Comparison of ENCODE assay signal across 29 cellular contexts in genomic region chr2:53511549-53511948, GRCh38.
"Had no signal": no experiment of that assay in that cellular context is flagged by ENCODE, and none has a peak within 500 bp of the region (broad histone marks: within the 10 kb centered on the region; RNA-seq: fewer than 3 reads in every experiment).

No MANE protein-coding gene starts in this region.

- H3K27me3 Mint-ChIP-seq: activated B cell treated with CpG ODN at 0.5 μM for 24 hours; activated CD8-positive, alpha-beta memory T cell treated with anti-CD3 and anti-CD28 coated beads, Interleukin-2, amount 10 ng/mL, durations not matched to agents 7 days and 5 days; activated naive CD8-positive, alpha-beta T cell treated with anti-CD3 and anti-CD28 coated beads, Interleukin-2, amount 50 U/mL, for 24 hours; dendritic cell treated with granulocyte-macrophage colony-stimulating factor and Interleukin-4, amounts not matched to agents 40 ng/mL and 50 ng/mL, for 4 days had no signal

- H3K9ac ChIP-seq: parathyroid adenoma had no signal

- H3K4me1 ChIP-seq: gastrocnemius medialis, parathyroid adenoma, psoas muscle, right atrium auricular region, testis, transverse colon had no signal

- H3K4me3 ChIP-seq: gastrocnemius medialis, hepatocyte, psoas muscle, right atrium auricular region, spleen, testis, transverse colon had no signal

- H3K79me2 ChIP-seq: hepatocyte, parathyroid adenoma had no signal

- H3K4me2 ChIP-seq: hepatocyte had no signal

- H3K9me3 Mint-ChIP-seq: activated B cell treated with CpG ODN at 0.5 μM for 24 hours; activated naive CD4-positive, alpha-beta T cell treated with anti-CD3 and anti-CD28 coated beads, Interleukin-2, amount 50 U/mL, for 24 hours; activated naive CD8-positive, alpha-beta T cell treated with anti-CD3 and anti-CD28 coated beads, Interleukin-2, amount 50 U/mL, for 24 hours; activated T-helper 2 cell treated with anti-CD3 and anti-CD28 coated beads, Interferon-gamma antibody, Interleukin-2, Interleukin-4, amounts not matched to agents 10 μg/mL and 5 μg/mL and 100 μg/mL, durations not matched to agents 14 hours and 24 hours and 36 hours; central memory CD8-positive, alpha-beta T cell; dendritic cell treated with granulocyte-macrophage colony-stimulating factor and Interleukin-4, amounts not matched to agents 40 ng/mL and 50 ng/mL, for 4 days; memory B cell; T-helper 1 cell treated with Interleukin-12 subunit alpha and Interleukin-12 subunit beta and Interleukin-4 antibody, amounts not matched to agents 30 μg/mL and 1 μg/mL, for 36 hours had no signal

- H3K9me3 ChIP-seq: gastrocnemius medialis, psoas muscle, right atrium auricular region, spleen, testis, transverse colon had no signal

- H3K27ac Mint-ChIP-seq: activated B cell treated with CpG ODN at 0.5 μM for 24 hours; activated CD8-positive, alpha-beta memory T cell treated with anti-CD3 and anti-CD28 coated beads, Interleukin-2, amount 10 ng/mL, durations not matched to agents 7 days and 5 days; activated CD8-positive, alpha-beta T cell treated with anti-CD3 and anti-CD28 coated beads, Interleukin-2, amount 10 ng/mL, durations not matched to agents 7 days and 5 days; activated naive CD4-positive, alpha-beta T cell treated with anti-CD3 and anti-CD28 coated beads, Interleukin-2, amount 50 U/mL, for 24 hours; activated naive CD8-positive, alpha-beta T cell treated with anti-CD3 and anti-CD28 coated beads, Interleukin-2, amount 50 U/mL, for 24 hours; activated T-helper 2 cell treated with anti-CD3 and anti-CD28 coated beads, Interferon-gamma antibody, Interleukin-2, Interleukin-4, amounts not matched to agents 10 μg/mL and 5 μg/mL and 100 μg/mL, durations not matched to agents 14 hours and 24 hours and 36 hours; dendritic cell treated with granulocyte-macrophage colony-stimulating factor and Interleukin-4, amounts not matched to agents 40 ng/mL and 50 ng/mL, for 4 days; immature natural killer cell; memory B cell; naive thymus-derived CD8-positive, alpha-beta T cell; T-helper 1 cell treated with Interleukin-12 subunit alpha and Interleukin-12 subunit beta and Interleukin-4 antibody, amounts not matched to agents 30 μg/mL and 1 μg/mL, for 36 hours had no signal

- H3K36me3 ChIP-seq: gastrocnemius medialis, right atrium auricular region, spleen, transverse colon had no signal

- H3K27ac ChIP-seq: gastrocnemius medialis, hepatocyte, parathyroid adenoma, psoas muscle, right atrium auricular region, spleen, testis, transverse colon had no signal

- H2AFZ ChIP-seq: hepatocyte, parathyroid adenoma had no signal

- H3K36me3 Mint-ChIP-seq: activated CD8-positive, alpha-beta memory T cell treated with anti-CD3 and anti-CD28 coated beads, Interleukin-2, amount 10 ng/mL, durations not matched to agents 7 days and 5 days; activated naive CD4-positive, alpha-beta T cell treated with anti-CD3 and anti-CD28 coated beads, Interleukin-2, amount 50 U/mL, for 24 hours; immature natural killer cell; memory B cell; naive thymus-derived CD8-positive, alpha-beta T cell had no signal

- DNase-seq: activated B cell treated with CpG ODN at 0.5 μM for 24 hours; activated CD8-positive, alpha-beta memory T cell treated with anti-CD3 and anti-CD28 coated beads, Interleukin-2, amount 10 ng/mL, durations not matched to agents 7 days and 5 days; activated CD8-positive, alpha-beta T cell treated with anti-CD3 and anti-CD28 coated beads, Interleukin-2, amount 10 ng/mL, durations not matched to agents 7 days and 5 days; activated naive CD8-positive, alpha-beta T cell treated with anti-CD3 and anti-CD28 coated beads, Interleukin-2, amount 50 U/mL, for 24 hours; activated T-cell treated with anti-CD3 and anti-CD28 coated beads, Interleukin-2, amount 50 U/mL, for 48 hours; effector CD4-positive, alpha-beta T cell; gastrocnemius medialis; immature natural killer cell; kidney; left colon; naive thymus-derived CD8-positive, alpha-beta T cell; occipital lobe; psoas muscle; spleen; stimulated activated naive CD8-positive, alpha-beta T cell treated with anti-CD3 and anti-CD28 coated beads, Interleukin-15, Interleukin-2, amounts not matched to agents 100 U/mL and 50 U/mL, for 24 hours; SW 1271; T-helper 9 cell; testis; transverse colon had no signal

- ATAC-seq: activated CD8-positive, alpha-beta memory T cell treated with anti-CD3 and anti-CD28 coated beads, Interleukin-2, amount 10 ng/mL, durations not matched to agents 7 days and 5 days; activated CD8-positive, alpha-beta T cell treated with anti-CD3 and anti-CD28 coated beads, Interleukin-2, amount 10 ng/mL, durations not matched to agents 7 days and 5 days; activated naive CD8-positive, alpha-beta T cell treated with anti-CD3 and anti-CD28 coated beads, Interleukin-2, amount 50 U/mL, for 24 hours; gastrocnemius medialis; left colon; naive thymus-derived CD8-positive, alpha-beta T cell; psoas muscle; stimulated activated naive CD8-positive, alpha-beta T cell treated with anti-CD3 and anti-CD28 coated beads, Interleukin-15, Interleukin-2, amounts not matched to agents 100 U/mL and 50 U/mL, for 24 hours had no signal

- H3K4me3 Mint-ChIP-seq: activated B cell treated with CpG ODN at 0.5 μM for 24 hours; activated CD8-positive, alpha-beta memory T cell treated with anti-CD3 and anti-CD28 coated beads, Interleukin-2, amount 10 ng/mL, durations not matched to agents 7 days and 5 days; activated CD8-positive, alpha-beta T cell treated with anti-CD3 and anti-CD28 coated beads, Interleukin-2, amount 10 ng/mL, durations not matched to agents 7 days and 5 days; activated naive CD4-positive, alpha-beta T cell treated with anti-CD3 and anti-CD28 coated beads, Interleukin-2, amount 50 U/mL, for 24 hours; activated naive CD8-positive, alpha-beta T cell treated with anti-CD3 and anti-CD28 coated beads, Interleukin-2, amount 50 U/mL, for 24 hours; central memory CD8-positive, alpha-beta T cell; dendritic cell treated with granulocyte-macrophage colony-stimulating factor and Interleukin-4, amounts not matched to agents 40 ng/mL and 50 ng/mL, for 4 days; immature natural killer cell; memory B cell; naive thymus-derived CD8-positive, alpha-beta T cell; neural crest cell; T-helper 1 cell treated with Interleukin-12 subunit alpha and Interleukin-12 subunit beta and Interleukin-4 antibody, amounts not matched to agents 30 μg/mL and 1 μg/mL, for 36 hours had no signal

- H3K4me1 Mint-ChIP-seq: activated B cell treated with CpG ODN at 0.5 μM for 24 hours; activated CD8-positive, alpha-beta memory T cell treated with anti-CD3 and anti-CD28 coated beads, Interleukin-2, amount 10 ng/mL, durations not matched to agents 7 days and 5 days; activated naive CD4-positive, alpha-beta T cell treated with anti-CD3 and anti-CD28 coated beads, Interleukin-2, amount 50 U/mL, for 24 hours; activated naive CD8-positive, alpha-beta T cell treated with anti-CD3 and anti-CD28 coated beads, Interleukin-2, amount 50 U/mL, for 24 hours; central memory CD8-positive, alpha-beta T cell; immature natural killer cell; naive thymus-derived CD8-positive, alpha-beta T cell had no signal

- H3K27me3 ChIP-seq: gastrocnemius medialis, hepatocyte, right atrium auricular region, spleen, testis, transverse colon had no signal
